In genomic region chr7:22219739-22220493, GRCh38 we compare ENCODE assay signal across 10 cellular contexts.
A peak's percentile ranks its signal among the peaks of the same experiment; 100 is the strongest.
DNase-seq lines count a peak whose midpoint lies in the region.
"Had no signal": no experiment of that assay in that cellular context is flagged by ENCODE, and none has a peak within 500 bp of the region (broad histone marks: within the 10 kb centered on the region; RNA-seq: fewer than 3 reads in every experiment).

No MANE protein-coding gene starts in this region.

- no peak overlapping the region for H3K9ac ChIP-seq in rectal smooth muscle tissue (ENCODE audit: low read length)

- no peaks in the 10 kb centered on the region for H3K36me3 ChIP-seq in rectal smooth muscle tissue (ENCODE audit: control insufficient read depth, insufficient read depth, low read length)

- peak overlapping the region; percentile 4 for H3K27ac ChIP-seq in rectal smooth muscle tissue (ENCODE audit: low read depth, low read length)
- H3K27ac ChIP-seq: C4-2B had no signal

- DNase-seq in dermis microvascular lymphatic vessel endothelial cell (ENCODE audit: low read depth in 2 of 2) (peak; percentile 88 to 96), iris pigment epithelial cell (ENCODE audit: low read depth) (peak; percentile 13), NCI-H1417 treated with DMSO at 0.1 percent for 48 hours (lab: John Stamatoyannopoulos, UW) (no peak), T1000 (lab: John Stamatoyannopoulos, UW) (no peak), GDM1 (lab: John Stamatoyannopoulos, UW) (no peak), NCI-H128 (lab: John Stamatoyannopoulos, UW; ENCODE audit: unreplicated experiment) (no peak)
- DNase-seq: activated CD4-positive, CD25-positive, alpha-beta regulatory T cell treated with anti-CD3 and anti-CD28 coated beads, Interleukin-2, amount 50 U/mL, for 72 hours; activated T-cell treated with anti-CD3 and anti-CD28 coated beads, Interleukin-2, amount 50 U/mL, for 48 hours had no signal

- no peaks in the 10 kb centered on the region for H3K4me1 ChIP-seq in rectal smooth muscle tissue (ENCODE audit: control insufficient read depth, insufficient read depth, low read length)

- H3K4me3 ChIP-seq in rectal smooth muscle tissue (ENCODE audit: low read length) = peak overlapping the region; percentile 19

- no peaks in the 10 kb centered on the region for H3K27me3 ChIP-seq in rectal smooth muscle tissue (ENCODE audit: control insufficient read depth, insufficient read depth, low read length)

Comparison
In these comparisons a context has a peak if more than half of its experiments do, and no peak if none do; other contexts are left out.
1. DNase-seq: peak in dermis microvascular lymphatic vessel endothelial cell (2 of 2) and iris pigment epithelial cell (single experiment); none in NCI-H1417 treated with DMSO at 0.1 percent for 48 hours (single experiment), T1000 (single experiment), GDM1 (single experiment) and NCI-H128 (single experiment).